ENCODE assay signal across 25 cellular contexts in genomic region chr11:129528296-129528695, GRCh38.
"Had no signal": no experiment of that assay in that cellular context is flagged by ENCODE, and none has a peak within 500 bp of the region (broad histone marks: within the 10 kb centered on the region; RNA-seq: fewer than 3 reads in every experiment).

No MANE protein-coding gene starts in this region.

- ATAC-seq: activated CD8-positive, alpha-beta T cell treated with anti-CD3 and anti-CD28 coated beads, Interleukin-2, amount 10 ng/mL, durations not matched to agents 7 days and 5 days; K562 had no signal

- H3K36me3 ChIP-seq: ascending aorta had no signal

- H3K27me3 ChIP-seq: ascending aorta had no signal

- H2AFZ ChIP-seq: PC-9 had no signal

- H3K4me2 ChIP-seq: PC-9 had no signal

- H3K4me3 ChIP-seq: ascending aorta, coronary artery, K562, PC-9 had no signal

- H3K27ac ChIP-seq: ascending aorta, coronary artery, PC-9 had no signal

- DNase-seq: activated CD4-positive, alpha-beta T cell treated with anti-CD3 and anti-CD28 coated beads, Interleukin-2, amount 10 ng/mL, durations not matched to agents 7 days and 5 days; activated CD4-positive, alpha-beta T cell treated with anti-CD3 and anti-CD28 coated beads, Interleukin-2, amount 50 U/mL, for 48 hours; activated CD8-positive, alpha-beta T cell treated with anti-CD3 and anti-CD28 coated beads, Interleukin-2, amount 10 ng/mL, durations not matched to agents 7 days and 5 days; activated gamma-delta T cell; activated naive CD4-positive, alpha-beta T cell treated with Interleukin-2 at 50 U/mL for 16 hours; activated naive CD8-positive, alpha-beta T cell treated with anti-CD3 and anti-CD28 coated beads, Interleukin-2, amount 10 ng/mL, durations not matched to agents 7 days and 5 days; activated T-cell treated with anti-CD3 and anti-CD28 coated beads, Interleukin-2, amount 50 U/mL, for 24 hours; amygdala; Karpas-422; NCI-H1048; NCI-H1105 treated with DMSO at 0.1 percent for 48 hours; NCI-H1436; NCI-H1694; NCI-H1930; NCI-H2227 treated with DMSO at 0.1 percent for 48 hours; NCI-H446; NCI-H69; NCI-H82; PC-9; Right ventricle myocardium superior; SW 1271; T1000 had no signal

- H3K4me1 ChIP-seq: ascending aorta had no signal
